ENCODE assay signal across 8 cellular contexts in genomic region chr19:9584073-9584833, GRCh38. TPM values are rescaled to one million over a fixed set of nuclear protein-coding genes. Genes with fewer than 3 reads are reported as not detected.
A peak's percentile ranks its signal among the peaks of the same experiment; 100 is the strongest.
DNase-seq lines count a peak whose midpoint lies in the region; ATAC-seq and TF ChIP-seq lines count a peak whose summit lies in the region.

TSS of gene ZNF121 (minus strand) at chr19:9584504. CDS start at chr19:9568097, 16,407 bp downstream.

- H3K27me3 Mint-ChIP-seq in T-cell (peaks cover 4 to 6% of the 10 kb centered on the region in 2 donors), type B pancreatic cell (peaks cover 7% of the 10 kb centered on the region)

- peaks cover 26% of the 10 kb centered on the region for H3K36me3 Mint-ChIP-seq in T-cell
- H3K36me3 Mint-ChIP-seq in type B pancreatic cell, result peaks cover 28% of the 10 kb centered on the region

- H3K36me3 ChIP-seq in GM06990 (ENCODE audit: control insufficient read depth, insufficient read depth, low read length) (peaks cover 1% of the 10 kb centered on the region; the same call in 1 of the 2 replicates), heart left ventricle (peaks cover 0 to 16% (median 4%) of the 10 kb centered on the region in 9 donors)

- H3K4me3 ChIP-seq in GM06990 (replicated peaks; ENCODE audit: low read depth, low read length) (peak within 1 kb of the TSS; percentile 67), heart left ventricle (peak within 1 kb of the TSS; percentile 53 to 98 (median 87))

- DNase-seq in GM06990 (ENCODE audit: extremely low read depth, insufficient read length) (peak; percentile 91), NCI-H1105 treated with DMSO at 0.1 percent for 48 hours (lab: John Stamatoyannopoulos, UW) (peak; percentile 85), T-cell (peak; percentile 42 to 80 (median 70)), heart left ventricle (peak; percentile 87 to 92 (median 90)), pons (ENCODE audit: low spot score) (peak; percentile 75), type B pancreatic cell (ENCODE audit: extremely low spot score, unreplicated experiment) (peak; percentile 88)

- ATAC-seq in HG02571 (IDR thresholded peaks at IDR 0.05; ENCODE audit: unreplicated experiment) (peak; percentile 75), T-cell (replicated peaks in 1 of 4) (peak; percentile 71 to 83 (median 82)), heart left ventricle (peak; percentile 93 to 98 (median 97))

- H3K27ac ChIP-seq in adipose tissue (ENCODE audit: low read depth, low read length) (peak within 1 kb of the TSS; percentile 45), heart left ventricle (peak within 1 kb of the TSS; percentile 69 to 95 (median 91))

- CTCF ChIA-PET in T-cell (lab: Charles Lee), result interaction anchor here in 1 of 2 donors (0.6 to 1.5 kb wide), 4 partner anchors 42 to 260 kb away, joined by 3 to 4 read pairs (median 3); partner anchors contain the start of genes PIN1, ZNF559 and ZNF846

- peak within 1 kb of the TSS; percentile 92 for H3K27ac Mint-ChIP-seq in T-cell
- H3K27ac Mint-ChIP-seq in type B pancreatic cell, result peak within 1 kb of the TSS; percentile 95

- WGBS in adipose tissue, 3 donors, result 0 to 1% (median 0%) methylated on average over 51 of the region's 51 CpGs
- WGBS in heart left ventricle, 4 donors, result 0 to 2% (median 0%) methylated on average over 20 to 51 of the region's 51 CpGs

- H3K4me1 ChIP-seq in heart left ventricle, result peaks cover 0 to 30% (median 19%) of the 10 kb centered on the region in 12 donors

- peaks cover 0 to 22% (median 2%) of the 10 kb centered on the region in 12 donors for H3K9me3 ChIP-seq in heart left ventricle

- H3K4me3 Mint-ChIP-seq in T-cell (peak within 1 kb of the TSS; percentile 94 to 97 (median 96)), type B pancreatic cell (peak within 1 kb of the TSS; percentile 93)

- intact Hi-C loops in heart left ventricle (cut with DNase I), result loop anchor here in 6 of 10 donors (2.0 to 10.0 kb wide), 8 partner anchors 37 to 442 kb away; partner anchors contain the start of genes ZNF426 (in 2 of the 6), ZNF266 (in 1 of the 6), ZNF317 (in 1 of the 6) and ZNF561 (in 1 of the 6)

- POLR2A ChIA-PET in T-cell (lab: Charles Lee), result interaction anchor here in 1 of 2 donors (0.6 kb wide), 1 partner anchor 317 kb away, joined by 4 read pairs; no protein-coding TSS in a partner anchor

- H3K4me1 Mint-ChIP-seq in T-cell (peaks cover 38 to 48% (median 40%) of the 10 kb centered on the region in 3 donors), type B pancreatic cell (ENCODE audit: unreplicated experiment) (peaks cover 9% of the 10 kb centered on the region)

- H3K9me3 Mint-ChIP-seq in T-cell (peaks cover 0 to 5% (median 0%) of the 10 kb centered on the region in 3 donors), type B pancreatic cell (peaks cover 10% of the 10 kb centered on the region)

- no peaks in the 10 kb centered on the region for H3K27me3 ChIP-seq in GM06990 (replicated peaks; ENCODE audit: control insufficient read depth, insufficient read depth, low read length)
- H3K27me3 ChIP-seq in heart left ventricle, result peaks cover 0 to 14% (median 0%) of the 10 kb centered on the region in 9 donors

- no peak for TF ChIP-seq CTCF in GM06990 (IDR thresholded peaks at IDR 0.05; ENCODE audit: insufficient read depth, low read length, poor library complexity, severe bottlenecking)
- TF ChIP-seq CTCF in heart left ventricle (IDR thresholded peaks at IDR 0.05), result peak in 2 of 12 donors; percentile 10 to 13
- TF ChIP-seq CTCF in type B pancreatic cell (conservative IDR thresholded peaks at IDR 0.05), result no peak

- TF ChIP-seq POLR2A in heart left ventricle (IDR thresholded peaks at IDR 0.05), result peak in 1 of 2 donors; percentile 38

RNA-seq across cellular contexts. Expression of gene ZNF121, which starts in this region (rescaled TPM):
- 10 to 100 TPM; 36.6 to 53.4 (median 48.4) TPM for total RNA-seq in T-cell
- 1 to 10 TPM; 2.4 to 6.0 (median 4.0) TPM for polyA plus RNA-seq in adipose tissue
- total RNA-seq in heart left ventricle, result 10 to 100 TPM; 15.6 to 25.4 (median 19.1) TPM
- 1 to 10 TPM; 6.8 to 7.4 TPM for polyA plus RNA-seq in heart left ventricle
- 58.7 and 60.0 TPM in 2 replicates for total RNA-seq in type B pancreatic cell (ENCODE audit: low replicate concordance)

Comparison
In these comparisons a context has a peak if more than half of its experiments do, and no peak if none do; other contexts are left out.
1. Peak in every context shown above with its lines: DNase-seq, ATAC-seq, H3K4me3 ChIP-seq and H3K27ac ChIP-seq.